ENCODE assay signal across 9 cellular contexts in genomic region chr22:33299245-33299956, GRCh38.
DNase-seq lines count a peak whose midpoint lies in the region; ATAC-seq and TF ChIP-seq lines count a peak whose summit lies in the region.
"Had no signal": no experiment of that assay in that cellular context is flagged by ENCODE, and none has a peak within 500 bp of the region (broad histone marks: within the 10 kb centered on the region; RNA-seq: fewer than 3 reads in every experiment).

No MANE protein-coding gene starts in this region.

- no peak for DNase-seq in left lobe of liver (ENCODE audit: low spot score)
- no peak for DNase-seq in PC-3
- no peak for DNase-seq in activated T-cell treated with anti-CD3 and anti-CD28 coated beads for 4 hours
- DNase-seq in NCI-H2196 treated with DMSO at 0.1 percent for 48 hours (lab: John Stamatoyannopoulos, UW; ENCODE audit: unreplicated experiment) = no peak
- DNase-seq in OCI-M2 (lab: John Stamatoyannopoulos, UW; ENCODE audit: unreplicated experiment) = no peak
- DNase-seq: SW 1271 had no signal

- no peak overlapping the region for H3K4me3 ChIP-seq in KMS-11 (IDR thresholded peaks at IDR 0.05; ENCODE audit: insufficient read depth, low read depth, low read length)
- no peak overlapping the region for H3K4me3 ChIP-seq in PC-3 (ENCODE audit: low read length)

- peak; percentile 72 for ATAC-seq in GM18520 (IDR thresholded peaks at IDR 0.05; ENCODE audit: unreplicated experiment)
- ATAC-seq in GM21786 (IDR thresholded peaks at IDR 0.05; ENCODE audit: unreplicated experiment) = peak; percentile 87
- ATAC-seq in left lobe of liver = peak; percentile 9
- ATAC-seq in PC-3 = no peak

- H3K79me2 ChIP-seq in KMS-11 (ENCODE audit: insufficient read depth, low read depth) (no peaks in the 10 kb centered on the region), PC-3 (ENCODE audit: low read length) (no peaks in the 10 kb centered on the region)

- H2AFZ ChIP-seq in KMS-11 (ENCODE audit: low read depth) (no peak overlapping the region), PC-3 (ENCODE audit: low read length) (no peak overlapping the region)

- H3K36me3 ChIP-seq in KMS-11 (ENCODE audit: insufficient read depth) (no peaks in the 10 kb centered on the region), PC-3 (ENCODE audit: low read depth, low read length) (no peaks in the 10 kb centered on the region)

- no peaks in the 10 kb centered on the region for H3K9me3 ChIP-seq in PC-3 (ENCODE audit: low read length)

- TF ChIP-seq CTCF in KMS-11 (conservative IDR thresholded peaks at IDR 0.05; ENCODE audit: low read depth, low read length) = 0 out of 2 replicates have a peak, but pooled peaks have one; percentile 11
- no peak for TF ChIP-seq CTCF in PC-3 (conservative IDR thresholded peaks at IDR 0.05; ENCODE audit: low read depth, low read length)

- CTCF ChIA-PET in PC-3 (lab: Charles Lee) = no interaction called here

- H3F3A ChIP-seq in PC-3 (ENCODE audit: low read length, unreplicated experiment) = no peaks in the 10 kb centered on the region

- H3K9ac ChIP-seq in KMS-11 = no peak overlapping the region
- no peak overlapping the region for H3K9ac ChIP-seq in PC-3 (ENCODE audit: low read length)

- peaks cover 3% of the 10 kb centered on the region for H3K4me1 ChIP-seq in KMS-11 (ENCODE audit: low read depth, poor library complexity, severe bottlenecking)
- H3K4me1 ChIP-seq in PC-3 (ENCODE audit: insufficient read depth, low read length) = no peaks in the 10 kb centered on the region

- H3K27ac ChIP-seq in KMS-11 = no peak overlapping the region
- H3K27ac ChIP-seq in PC-3 (ENCODE audit: low read length) = no peak overlapping the region

- H3K27me3 ChIP-seq in KMS-11 (ENCODE audit: insufficient read depth, low read depth) (no peaks in the 10 kb centered on the region), PC-3 (ENCODE audit: low read length) (no peaks in the 10 kb centered on the region)

- POLR2A ChIA-PET in PC-3 (lab: Charles Lee; ENCODE audit: unreplicated experiment) = no interaction called here

- BruUV-seq in PC-3 (replicated peaks; lab: Mats Ljungman, UMichigan) = no TSS peak

- no peaks in the 10 kb centered on the region for H3K9me2 ChIP-seq in PC-3 (replicated peaks; ENCODE audit: low read length)

- intact Hi-C loops in PC-3 (cut with micrococcal nuclease) = no loop called here

- H3K4me2 ChIP-seq in KMS-11 (no peak overlapping the region), PC-3 (ENCODE audit: low read length) (no peak overlapping the region)

- no peaks in the 10 kb centered on the region for H4K20me1 ChIP-seq in KMS-11 (ENCODE audit: insufficient read depth)
- no peaks in the 10 kb centered on the region for H4K20me1 ChIP-seq in PC-3 (ENCODE audit: low read length)
